Comparison of ENCODE assay signal across 25 cellular contexts in genomic region chr5:84578226-84578625, GRCh38.
"Had no signal": no experiment of that assay in that cellular context is flagged by ENCODE, and none has a peak within 500 bp of the region (broad histone marks: within the 10 kb centered on the region; RNA-seq: fewer than 3 reads in every experiment).

No MANE protein-coding gene starts in this region.

- H3K36me3 ChIP-seq: adrenal gland, breast epithelium, Peyer's patch, SJCRH30 had no signal

- H3K9me3 Mint-ChIP-seq: activated CD8-positive, alpha-beta T cell treated with anti-CD3 and anti-CD28 coated beads for 36 hours; activated naive CD8-positive, alpha-beta T cell treated with anti-CD3 and anti-CD28 coated beads, Interleukin-2, amount 10 ng/mL, durations not matched to agents 7 days and 5 days; activated T-cell treated with anti-CD3 and anti-CD28 coated beads, Interleukin-2, amount 50 U/mL, for 72 hours had no signal

- H3K36me3 Mint-ChIP-seq: activated naive CD8-positive, alpha-beta T cell treated with anti-CD3 and anti-CD28 coated beads, Interleukin-2, amount 10 ng/mL, durations not matched to agents 7 days and 5 days had no signal

- H3K27ac ChIP-seq: adrenal gland, breast epithelium, KMS-11, Peyer's patch, RWPE1, SJCRH30, VCaP had no signal

- ATAC-seq: activated CD8-positive, alpha-beta T cell treated with anti-CD3 and anti-CD28 coated beads for 36 hours; activated T-cell treated with anti-CD3 and anti-CD28 coated beads, Interleukin-2, amount 50 U/mL, for 72 hours had no signal

- DNase-seq: activated CD4-positive, alpha-beta T cell treated with anti-CD3 and anti-CD28 coated beads for 4 hours; activated CD8-positive, alpha-beta memory T cell treated with anti-CD3 and anti-CD28 coated beads, Interleukin-2, amount 50 U/mL, for 4 hours; activated CD8-positive, alpha-beta T cell treated with anti-CD3 and anti-CD28 coated beads for 36 hours; activated naive CD4-positive, alpha-beta T cell treated with anti-CD3 and anti-CD28 coated beads, Interleukin-2, amount 50 U/mL, for 16 hours; activated naive CD8-positive, alpha-beta T cell treated with anti-CD3 and anti-CD28 coated beads, Interleukin-2, amount 10 ng/mL, durations not matched to agents 7 days and 5 days; activated T-cell treated with anti-CD3 and anti-CD28 coated beads, Interleukin-2, amount 50 U/mL, for 72 hours; adrenal gland; aorta; central memory CD4-positive, alpha-beta T cell; NCI-H1092; NCI-H1417; NCI-H1694 treated with DMSO at 0.1 percent for 48 hours; NCI-H2081; NCI-H446; NCI-H524; NCI-H748 treated with DMSO at 0.1 percent for 48 hours; Peyer's patch; Right ventricle myocardium superior; SJCRH30; SK-N-SH; T-helper 1 cell had no signal

- H3K4me1 ChIP-seq: adrenal gland, breast epithelium, Peyer's patch, SJCRH30 had no signal

- H3K27me3 ChIP-seq: adrenal gland, breast epithelium, Peyer's patch, SJCRH30 had no signal

- H3K4me1 Mint-ChIP-seq: activated naive CD8-positive, alpha-beta T cell treated with anti-CD3 and anti-CD28 coated beads, Interleukin-2, amount 10 ng/mL, durations not matched to agents 7 days and 5 days had no signal

- H3K27me3 Mint-ChIP-seq: activated naive CD8-positive, alpha-beta T cell treated with anti-CD3 and anti-CD28 coated beads, Interleukin-2, amount 10 ng/mL, durations not matched to agents 7 days and 5 days had no signal

- H3K27ac Mint-ChIP-seq: activated CD8-positive, alpha-beta T cell treated with anti-CD3 and anti-CD28 coated beads for 36 hours; activated naive CD8-positive, alpha-beta T cell treated with anti-CD3 and anti-CD28 coated beads, Interleukin-2, amount 10 ng/mL, durations not matched to agents 7 days and 5 days; activated T-cell treated with anti-CD3 and anti-CD28 coated beads, Interleukin-2, amount 50 U/mL, for 72 hours had no signal

- H3K4me3 ChIP-seq: adrenal gland, breast epithelium, Peyer's patch, SJCRH30 had no signal

- H3K4me3 Mint-ChIP-seq: activated CD8-positive, alpha-beta T cell treated with anti-CD3 and anti-CD28 coated beads for 36 hours; activated naive CD8-positive, alpha-beta T cell treated with anti-CD3 and anti-CD28 coated beads, Interleukin-2, amount 10 ng/mL, durations not matched to agents 7 days and 5 days; activated T-cell treated with anti-CD3 and anti-CD28 coated beads, Interleukin-2, amount 50 U/mL, for 72 hours had no signal

- H3K9me3 ChIP-seq: adrenal gland, breast epithelium, Peyer's patch, SJCRH30, SK-N-SH had no signal
